In the genomic region with DNA sequence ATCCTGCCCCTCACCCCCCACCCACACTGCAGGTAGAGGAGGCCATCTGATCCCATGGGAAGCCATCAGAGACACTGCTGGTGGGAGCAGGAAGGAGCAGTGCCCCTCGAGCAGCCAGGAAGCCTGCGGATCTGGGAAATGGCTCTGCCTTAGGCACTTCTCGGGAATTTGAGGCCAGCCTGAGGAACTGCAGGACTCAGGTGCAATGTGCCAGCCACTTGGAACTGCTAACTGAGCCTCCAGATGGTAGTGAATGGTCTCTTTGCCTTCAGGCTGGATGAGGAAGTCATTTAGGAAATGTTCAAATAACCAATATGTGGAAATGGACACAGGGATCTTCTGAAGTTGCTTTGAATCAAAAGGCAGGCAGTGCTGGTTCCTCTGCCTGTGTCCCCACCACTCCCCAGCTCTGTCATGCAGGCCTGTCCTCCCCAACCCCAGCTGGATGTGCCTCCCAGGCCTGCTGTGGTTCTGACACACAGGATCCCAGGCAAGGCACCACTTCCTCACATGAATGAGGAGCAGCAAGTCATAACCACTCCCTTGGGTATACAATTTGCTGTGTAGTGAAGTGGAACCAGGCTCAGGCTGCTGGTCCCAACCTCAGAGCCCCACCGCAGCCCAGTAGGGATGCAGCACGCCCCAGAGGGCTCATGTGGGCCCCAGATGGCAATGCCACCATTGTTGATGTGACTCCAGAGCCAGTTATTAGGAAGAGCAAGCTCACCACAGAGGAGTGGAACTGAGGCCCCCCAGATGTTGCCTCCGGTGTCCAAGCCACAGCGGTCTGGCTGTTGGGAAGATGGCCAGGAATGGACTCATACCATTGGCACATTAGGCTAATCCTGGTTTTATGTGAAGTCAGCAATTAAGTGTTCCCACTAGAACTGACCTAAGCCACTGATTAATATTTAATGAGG, we compare ENCODE assay signal across 3 cellular contexts.
TF ChIP-seq lines count a peak whose summit lies in the region.

No MANE protein-coding gene starts in this region.

TF ChIP-seq in SK-N-SH, 30 proteins besides CTCF, POLR2A, EP300 and RAD21:
- TF ChIP-seq TCF12 (IDR thresholded peaks at IDR 0.05) (peak; percentile 8; the same call in 1 of the 2 replicates), GATA2 (CRISPR knock-in tag; IDR thresholded peaks at IDR 0.05) (0 out of 2 replicates have a peak, but pooled peaks have one; percentile 8), RXRA (IDR thresholded peaks at IDR 0.05; ENCODE audit: borderline replicate concordance, low read depth) (no peak), CHD2 (IDR thresholded peaks at IDR 0.05; ENCODE audit: low read length, partially characterized antibody) (peak; percentile 38)
TF ChIP-seq in SK-N-SH: peak in this region for 3.

TF ChIP-seq in SK-N-SH treated with all-trans-retinoic acid at 6 μM for 48 hours, 23 proteins besides CTCF, POLR2A, EP300 and RAD21:
- TF ChIP-seq, protein P1, sequence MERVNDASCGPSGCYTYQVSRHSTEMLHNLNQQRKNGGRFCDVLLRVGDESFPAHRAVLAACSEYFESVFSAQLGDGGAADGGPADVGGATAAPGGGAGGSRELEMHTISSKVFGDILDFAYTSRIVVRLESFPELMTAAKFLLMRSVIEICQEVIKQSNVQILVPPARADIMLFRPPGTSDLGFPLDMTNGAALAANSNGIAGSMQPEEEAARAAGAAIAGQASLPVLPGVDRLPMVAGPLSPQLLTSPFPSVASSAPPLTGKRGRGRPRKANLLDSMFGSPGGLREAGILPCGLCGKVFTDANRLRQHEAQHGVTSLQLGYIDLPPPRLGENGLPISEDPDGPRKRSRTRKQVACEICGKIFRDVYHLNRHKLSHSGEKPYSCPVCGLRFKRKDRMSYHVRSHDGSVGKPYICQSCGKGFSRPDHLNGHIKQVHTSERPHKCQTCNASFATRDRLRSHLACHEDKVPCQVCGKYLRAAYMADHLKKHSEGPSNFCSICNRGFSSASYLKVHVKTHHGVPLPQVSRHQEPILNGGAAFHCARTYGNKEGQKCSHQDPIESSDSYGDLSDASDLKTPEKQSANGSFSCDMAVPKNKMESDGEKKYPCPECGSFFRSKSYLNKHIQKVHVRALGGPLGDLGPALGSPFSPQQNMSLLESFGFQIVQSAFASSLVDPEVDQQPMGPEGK (CRISPR knock-in tag; IDR thresholded peaks at IDR 0.05; ENCODE audit: borderline replicate concordance), result no peak
- TF ChIP-seq ZNF8 (CRISPR knock-in tag; IDR thresholded peaks at IDR 0.05), result no peak
- TF ChIP-seq, protein P2, sequence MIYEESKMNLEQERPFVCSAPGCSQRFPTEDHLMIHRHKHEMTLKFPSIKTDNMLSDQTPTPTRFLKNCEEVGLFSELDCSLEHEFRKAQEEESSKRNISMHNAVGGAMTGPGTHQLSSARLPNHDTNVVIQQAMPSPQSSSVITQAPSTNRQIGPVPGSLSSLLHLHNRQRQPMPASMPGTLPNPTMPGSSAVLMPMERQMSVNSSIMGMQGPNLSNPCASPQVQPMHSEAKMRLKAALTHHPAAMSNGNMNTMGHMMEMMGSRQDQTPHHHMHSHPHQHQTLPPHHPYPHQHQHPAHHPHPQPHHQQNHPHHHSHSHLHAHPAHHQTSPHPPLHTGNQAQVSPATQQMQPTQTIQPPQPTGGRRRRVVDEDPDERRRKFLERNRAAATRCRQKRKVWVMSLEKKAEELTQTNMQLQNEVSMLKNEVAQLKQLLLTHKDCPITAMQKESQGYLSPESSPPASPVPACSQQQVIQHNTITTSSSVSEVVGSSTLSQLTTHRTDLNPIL (CRISPR knock-in tag; IDR thresholded peaks at IDR 0.05; ENCODE audit: low read depth), result no peak

TF ChIP-seq in HepG2, 621 proteins besides CTCF, POLR2A, EP300 and RAD21:
- TF ChIP-seq MAFK (conservative IDR thresholded peaks at IDR 0.05 in 1 of 2, IDR thresholded peaks at IDR 0.05 in 1 of 2; ENCODE audit: low read length in 2 of 2) (peak; percentile 80 to 87), MAFF (IDR thresholded peaks at IDR 0.05; ENCODE audit: low read depth, low read length) (peak; percentile 80)
- TF ChIP-seq, protein P3, sequence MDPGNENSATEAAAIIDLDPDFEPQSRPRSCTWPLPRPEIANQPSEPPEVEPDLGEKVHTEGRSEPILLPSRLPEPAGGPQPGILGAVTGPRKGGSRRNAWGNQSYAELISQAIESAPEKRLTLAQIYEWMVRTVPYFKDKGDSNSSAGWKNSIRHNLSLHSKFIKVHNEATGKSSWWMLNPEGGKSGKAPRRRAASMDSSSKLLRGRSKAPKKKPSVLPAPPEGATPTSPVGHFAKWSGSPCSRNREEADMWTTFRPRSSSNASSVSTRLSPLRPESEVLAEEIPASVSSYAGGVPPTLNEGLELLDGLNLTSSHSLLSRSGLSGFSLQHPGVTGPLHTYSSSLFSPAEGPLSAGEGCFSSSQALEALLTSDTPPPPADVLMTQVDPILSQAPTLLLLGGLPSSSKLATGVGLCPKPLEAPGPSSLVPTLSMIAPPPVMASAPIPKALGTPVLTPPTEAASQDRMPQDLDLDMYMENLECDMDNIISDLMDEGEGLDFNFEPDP (CRISPR knock-in tag; conservative IDR thresholded peaks at IDR 0.05), result no peak
